ENCODE assay signal across 16 cellular contexts in the genomic region with DNA sequence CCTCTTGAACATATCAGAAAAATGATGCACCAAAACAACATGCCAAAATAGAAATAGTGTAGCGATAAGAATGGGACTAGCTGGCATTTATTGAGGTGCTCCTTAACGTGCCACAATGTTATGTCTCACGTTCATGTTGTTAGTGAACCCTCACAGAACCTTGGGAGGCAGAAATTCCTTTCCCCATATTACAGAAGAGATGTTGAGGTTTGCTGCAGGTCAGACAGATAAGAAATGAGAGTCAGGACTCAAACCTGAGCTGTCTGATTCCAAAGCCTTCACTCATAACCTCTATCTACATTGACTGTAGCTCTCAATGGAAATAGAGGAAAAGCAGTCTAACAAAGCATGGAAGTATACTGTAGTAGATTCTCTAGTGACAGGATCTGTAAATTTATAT.
"Had no signal": no experiment of that assay in that cellular context is flagged by ENCODE, and none has a peak within 500 bp of the region (broad histone marks: within the 10 kb centered on the region; RNA-seq: fewer than 3 reads in every experiment).

No MANE protein-coding gene starts in this region.

- DNase-seq: activated CD4-positive, alpha-beta T cell treated with anti-CD3 and anti-CD28 coated beads, Interleukin-2, amount 10 ng/mL, durations not matched to agents 24 days and 14 days; activated CD4-positive, CD25-positive, alpha-beta regulatory T cell; activated CD8-positive, alpha-beta T cell treated with anti-CD3 and anti-CD28 coated beads for 36 hours; activated naive CD4-positive, alpha-beta T cell treated with Interleukin-2 at 50 U/mL for 16 hours; activated T-cell treated with anti-CD3 and anti-CD28 coated beads, Interleukin-2, amount 50 U/mL, for 24 hours; effector memory CD4-positive, alpha-beta T cell; left colon; lower lobe of right lung; stimulated activated CD4-positive, alpha-beta T cell treated with anti-CD3 and anti-CD28 coated beads, Interleukin-12 subunit alpha, Interleukin-12 subunit beta, amount 100 ng/mL, for 4 hours; stimulated activated CD4-positive, alpha-beta T cell treated with anti-CD3 and anti-CD28 coated beads, Interleukin-1b, Interleukin-23, amount 100 ng/mL, for 48 hours; stimulated activated CD8-positive, alpha-beta memory T cell treated with anti-CD3 and anti-CD28 coated beads, Interleukin-4, amount 100 ng/mL, for 48 hours; stimulated activated naive CD4-positive, alpha-beta T cell; T-helper 9 cell had no signal

- H3K27ac Mint-ChIP-seq: activated CD4-positive, alpha-beta T cell treated with anti-CD3 and anti-CD28 coated beads, Interleukin-2, amount 10 ng/mL, durations not matched to agents 24 days and 14 days; activated CD8-positive, alpha-beta T cell treated with anti-CD3 and anti-CD28 coated beads for 36 hours; activated T-cell treated with anti-CD3 and anti-CD28 coated beads, Interleukin-2, amount 50 U/mL, for 24 hours; activated T-helper 2 cell treated with anti-CD3 and anti-CD28 coated beads, Interferon-gamma antibody, Interleukin-2, Interleukin-4, amounts not matched to agents 10 μg/mL and 5 μg/mL and 100 μg/mL, durations not matched to agents 14 hours and 24 hours and 36 hours; nephron had no signal

- H3K4me3 ChIP-seq: esophagus muscularis mucosa, lower lobe of right lung had no signal

- H3K4me3 Mint-ChIP-seq: activated CD4-positive, alpha-beta T cell treated with anti-CD3 and anti-CD28 coated beads, Interleukin-2, amount 10 ng/mL, durations not matched to agents 24 days and 14 days; activated CD8-positive, alpha-beta T cell treated with anti-CD3 and anti-CD28 coated beads for 36 hours; activated T-cell treated with anti-CD3 and anti-CD28 coated beads, Interleukin-2, amount 50 U/mL, for 24 hours; nephron had no signal

- H3K36me3 ChIP-seq: esophagus muscularis mucosa, lower lobe of right lung had no signal

- H3K27ac ChIP-seq: esophagus muscularis mucosa, lower lobe of right lung had no signal

- H3K27me3 Mint-ChIP-seq: activated CD8-positive, alpha-beta T cell treated with anti-CD3 and anti-CD28 coated beads for 36 hours; activated T-cell treated with anti-CD3 and anti-CD28 coated beads, Interleukin-2, amount 50 U/mL, for 24 hours had no signal

- ATAC-seq: activated CD8-positive, alpha-beta T cell treated with anti-CD3 and anti-CD28 coated beads for 36 hours; left colon; lower lobe of right lung had no signal

- H3K9me3 ChIP-seq: esophagus muscularis mucosa, lower lobe of right lung had no signal

- H3K9me3 Mint-ChIP-seq: activated CD4-positive, alpha-beta T cell treated with anti-CD3 and anti-CD28 coated beads, Interleukin-2, amount 10 ng/mL, durations not matched to agents 24 days and 14 days; activated CD8-positive, alpha-beta T cell treated with anti-CD3 and anti-CD28 coated beads for 36 hours; activated T-cell treated with anti-CD3 and anti-CD28 coated beads, Interleukin-2, amount 50 U/mL, for 24 hours; activated T-helper 2 cell treated with anti-CD3 and anti-CD28 coated beads, Interferon-gamma antibody, Interleukin-2, Interleukin-4, amounts not matched to agents 10 μg/mL and 5 μg/mL and 100 μg/mL, durations not matched to agents 14 hours and 24 hours and 36 hours; nephron had no signal

- H3K27me3 ChIP-seq: esophagus muscularis mucosa had no signal
